ENCODE assay signal across 33 cellular contexts in genomic region chr16:84090212-84090611, GRCh38. TPM values are rescaled to one million over a fixed set of nuclear protein-coding genes. Genes with fewer than 3 reads are reported as not detected.
A peak's percentile ranks its signal among the peaks of the same experiment; 100 is the strongest.
DNase-seq lines count a peak whose midpoint lies in the region; ATAC-seq and TF ChIP-seq lines count a peak whose summit lies in the region.
"Had no signal": no experiment of that assay in that cellular context is flagged by ENCODE, and none has a peak within 500 bp of the region (broad histone marks: within the 10 kb centered on the region; RNA-seq: fewer than 3 reads in every experiment).

No MANE protein-coding gene starts in this region.

- no peak overlapping the region for H3K4me3 Mint-ChIP-seq in activated naive CD8-positive, alpha-beta T cell
- H3K4me3 Mint-ChIP-seq in activated naive CD8-positive, alpha-beta T cell treated with anti-CD3 and anti-CD28 coated beads, Interleukin-2, amount 50 U/mL, for 24 hours: no peak overlapping the region
- H3K4me3 Mint-ChIP-seq in glutamatergic neuron (ENCODE audit: unreplicated experiment) (peak overlapping the region; percentile 63), progenitor cell of endocrine pancreas (ENCODE audit: low read depth) (no peak overlapping the region)
- no peak overlapping the region for H3K4me3 Mint-ChIP-seq in CD4-positive, alpha-beta T cell
- H3K4me3 Mint-ChIP-seq: H9, mesothelial cell of epicardium, naive B cell had no signal

- H3K36me3 ChIP-seq in OCI-LY7 (ENCODE audit: insufficient read depth, low read length): peaks cover 94% of the 10 kb centered on the region
- H3K36me3 ChIP-seq: uterus had no signal

- intact Hi-C loops in OCI-LY7 (cut with micrococcal nuclease; ENCODE audit: unreplicated experiment): no loop called here
- intact Hi-C loops in CD4-positive, alpha-beta T cell (cut with DNase I, micrococcal nuclease): no loop called here

- no peaks in the 10 kb centered on the region for H3K9me3 Mint-ChIP-seq in activated naive CD8-positive, alpha-beta T cell (ENCODE audit: low read depth)
- no peaks in the 10 kb centered on the region for H3K9me3 Mint-ChIP-seq in activated naive CD8-positive, alpha-beta T cell treated with anti-CD3 and anti-CD28 coated beads, Interleukin-2, amount 50 U/mL, for 24 hours
- H3K9me3 Mint-ChIP-seq in glutamatergic neuron (ENCODE audit: unreplicated experiment): peaks cover 28% of the 10 kb centered on the region
- no peaks in the 10 kb centered on the region for H3K9me3 Mint-ChIP-seq in CD4-positive, alpha-beta T cell
- H3K9me3 Mint-ChIP-seq in progenitor cell of endocrine pancreas (ENCODE audit: low read depth): no peaks in the 10 kb centered on the region
- H3K9me3 Mint-ChIP-seq: H9, mesothelial cell of epicardium, naive B cell had no signal

- no TSS peak for BruUV-seq in OCI-LY7 (replicated peaks; lab: Mats Ljungman, UMichigan)

- peak overlapping the region; percentile 28 for H3K27ac Mint-ChIP-seq in activated naive CD8-positive, alpha-beta T cell
- no peak overlapping the region for H3K27ac Mint-ChIP-seq in activated naive CD8-positive, alpha-beta T cell treated with anti-CD3 and anti-CD28 coated beads, Interleukin-2, amount 50 U/mL, for 24 hours
- H3K27ac Mint-ChIP-seq in glutamatergic neuron (ENCODE audit: unreplicated experiment) (peak overlapping the region; percentile 88), progenitor cell of endocrine pancreas (no peak overlapping the region)
- H3K27ac Mint-ChIP-seq in CD4-positive, alpha-beta T cell: no peak overlapping the region
- H3K27ac Mint-ChIP-seq: mesothelial cell of epicardium had no signal

- peaks cover 17% of the 10 kb centered on the region for H3K36me3 Mint-ChIP-seq in activated naive CD8-positive, alpha-beta T cell
- peaks cover 66% of the 10 kb centered on the region for H3K36me3 Mint-ChIP-seq in activated naive CD8-positive, alpha-beta T cell treated with anti-CD3 and anti-CD28 coated beads, Interleukin-2, amount 50 U/mL, for 24 hours (ENCODE audit: low read depth)
- H3K36me3 Mint-ChIP-seq in glutamatergic neuron (ENCODE audit: unreplicated experiment): no peaks in the 10 kb centered on the region
- H3K36me3 Mint-ChIP-seq in CD4-positive, alpha-beta T cell (ENCODE audit: low read depth): peaks cover 93% of the 10 kb centered on the region
- peaks cover 29% of the 10 kb centered on the region for H3K36me3 Mint-ChIP-seq in progenitor cell of endocrine pancreas (ENCODE audit: insufficient read depth)

- CTCF ChIA-PET in OCI-LY7 (lab: Charles Lee; ENCODE audit: unreplicated experiment): no interaction called here
- CTCF ChIA-PET in CD4-positive, alpha-beta T cell (lab: Charles Lee): interaction anchor here (2.3 to 6.6 kb wide), 3 partner anchors 26 to 97 kb away, joined by 5 to 65 read pairs (median 14); partner anchors contain the start of genes MBTPS1 and TAF1C

- no peaks in the 10 kb centered on the region for H3K9me2 ChIP-seq in OCI-LY7 (ENCODE audit: insufficient read depth, low read length)

- H3K27me3 ChIP-seq in CD4-positive, alpha-beta T cell (ENCODE audit: control insufficient read depth, insufficient read depth, low read length): no peaks in the 10 kb centered on the region
- H3K27me3 ChIP-seq: body of pancreas, heart right ventricle, sigmoid colon, stomach, thyroid gland, uterus had no signal

- POLR2A ChIA-PET in OCI-LY7 (lab: Charles Lee): interaction anchor here (0.7 to 1.2 kb wide), 2 partner anchors 25 to 334 kb away, joined by 4 to 5 read pairs; no protein-coding TSS in a partner anchor
- POLR2A ChIA-PET in CD4-positive, alpha-beta T cell (lab: Charles Lee): interaction anchor here (3.1 kb wide), 1 partner anchor 27 kb away, joined by 13 read pairs; the partner anchor contains the start of gene MBTPS1

- no peaks in the 10 kb centered on the region for H4K20me1 ChIP-seq in OCI-LY7 (ENCODE audit: insufficient read depth, low read length)

- no peaks in the 10 kb centered on the region for H3K79me2 ChIP-seq in OCI-LY7 (ENCODE audit: insufficient read depth, low read depth, low read length)

- no peak for TF ChIP-seq CTCF in OCI-LY7 (conservative IDR thresholded peaks at IDR 0.05; ENCODE audit: low read length)
- TF ChIP-seq CTCF in glutamatergic neuron (IDR thresholded peaks at IDR 0.05; ENCODE audit: partially characterized antibody, unreplicated experiment): no peak
- TF ChIP-seq CTCF in CD4-positive, alpha-beta T cell (IDR thresholded peaks at IDR 0.05): no peak
- TF ChIP-seq CTCF in progenitor cell of endocrine pancreas (IDR thresholded peaks at IDR 0.05; ENCODE audit: unreplicated experiment): no peak

- no peaks in the 10 kb centered on the region for H3K9me3 ChIP-seq in OCI-LY7 (ENCODE audit: low read length)
- H3K9me3 ChIP-seq in CD4-positive, alpha-beta T cell (ENCODE audit: control insufficient read depth, low read length): no peaks in the 10 kb centered on the region
- H3K9me3 ChIP-seq: body of pancreas, heart right ventricle, sigmoid colon, stomach, thyroid gland, uterus had no signal

- ATAC-seq in activated naive CD8-positive, alpha-beta T cell treated with anti-CD3 and anti-CD28 coated beads, Interleukin-2, amount 50 U/mL, for 24 hours: no peak
- no peak for ATAC-seq in CD4-positive, alpha-beta T cell (ENCODE audit: poor library complexity)
- ATAC-seq in HG03097 (IDR thresholded peaks at IDR 0.05; ENCODE audit: low FRiP score, unreplicated experiment): no peak
- ATAC-seq: body of pancreas, esophagus mucosa, heart right ventricle had no signal

- no peak overlapping the region for H3K4me3 ChIP-seq in OCI-LY7 (ENCODE audit: low read depth, low read length, poor library complexity, severe bottlenecking)
- H3K4me3 ChIP-seq: body of pancreas, heart right ventricle, sigmoid colon, stomach, thyroid gland, uterus had no signal

- no peak for DNase-seq in activated naive CD8-positive, alpha-beta T cell treated with anti-CD3 and anti-CD28 coated beads, Interleukin-2, amount 50 U/mL, for 24 hours
- no peak for DNase-seq in OCI-LY7 (ENCODE audit: low spot score)
- DNase-seq in glutamatergic neuron: peak; percentile 40
- no peak for DNase-seq in CD4-positive, alpha-beta T cell
- DNase-seq in progenitor cell of endocrine pancreas (ENCODE audit: low spot score, unreplicated experiment): no peak
- DNase-seq: ACHN; activated CD4-positive, CD25-positive, alpha-beta regulatory T cell treated with anti-CD3 and anti-CD28 coated beads, Interleukin-2, amount 50 U/mL, for 72 hours; activated CD8-positive, alpha-beta memory T cell treated with anti-CD3 and anti-CD28 coated beads for 24 hours; activated effector memory CD4-positive, alpha-beta T cell treated with anti-CD3 and anti-CD28 coated beads, Interleukin-2, amount 50 U/mL, for 16 hours; activated T-cell treated with anti-CD3 and anti-CD28 coated beads for 4 hours; body of pancreas; cerebellar nuclear complex; dermis blood vessel endothelial cell; DMS79; H9; heart right ventricle; kidney glomerular epithelial cell; MV-4-11; naive B cell; sigmoid colon; stimulated activated CD4-positive, alpha-beta T cell treated with anti-CD3 and anti-CD28 coated beads, Interleukin-4, amount 100 ng/mL, for 1 hour; stomach; thyroid gland; uterus had no signal

- no peak overlapping the region for H3K4me2 ChIP-seq in OCI-LY7 (ENCODE audit: low read length)

- H3K4me1 ChIP-seq in OCI-LY7 (ENCODE audit: insufficient read depth, low read length, poor library complexity, severe bottlenecking): peaks cover 60% of the 10 kb centered on the region
- H3K4me1 ChIP-seq: body of pancreas, sigmoid colon, thyroid gland, uterus had no signal

- H3K27ac ChIP-seq in OCI-LY7 (ENCODE audit: low read depth, low read length, poor library complexity, severe bottlenecking): peak overlapping the region; percentile 66
- no peak overlapping the region for H3K27ac ChIP-seq in CD4-positive, alpha-beta T cell (ENCODE audit: low read depth, low read length)
- H3K27ac ChIP-seq: body of pancreas, sigmoid colon, stomach, thyroid gland, uterus had no signal

- H3K4me1 Mint-ChIP-seq in activated naive CD8-positive, alpha-beta T cell (ENCODE audit: low read depth): peaks cover 34% of the 10 kb centered on the region
- H3K4me1 Mint-ChIP-seq in activated naive CD8-positive, alpha-beta T cell treated with anti-CD3 and anti-CD28 coated beads, Interleukin-2, amount 50 U/mL, for 24 hours: peaks cover 41% of the 10 kb centered on the region
- H3K4me1 Mint-ChIP-seq in glutamatergic neuron (ENCODE audit: low read depth, unreplicated experiment) (peaks cover 72% of the 10 kb centered on the region), progenitor cell of endocrine pancreas (ENCODE audit: low read depth) (no peaks in the 10 kb centered on the region)
- H3K4me1 Mint-ChIP-seq in CD4-positive, alpha-beta T cell (ENCODE audit: low read depth): peaks cover 45% of the 10 kb centered on the region
- H3K4me1 Mint-ChIP-seq: H9, mesothelial cell of epicardium had no signal

- no peak overlapping the region for H2AFZ ChIP-seq in OCI-LY7 (ENCODE audit: low read length)

- no peaks in the 10 kb centered on the region for H3K27me3 Mint-ChIP-seq in activated naive CD8-positive, alpha-beta T cell
- H3K27me3 Mint-ChIP-seq in activated naive CD8-positive, alpha-beta T cell treated with anti-CD3 and anti-CD28 coated beads, Interleukin-2, amount 50 U/mL, for 24 hours: no peaks in the 10 kb centered on the region
- H3K27me3 Mint-ChIP-seq in glutamatergic neuron (ENCODE audit: unreplicated experiment) (peaks cover 21% of the 10 kb centered on the region), progenitor cell of endocrine pancreas (no peaks in the 10 kb centered on the region)
- no peaks in the 10 kb centered on the region for H3K27me3 Mint-ChIP-seq in CD4-positive, alpha-beta T cell
- H3K27me3 Mint-ChIP-seq: naive B cell had no signal

RNA-seq across cellular contexts. Expression of gene MBTPS1, which starts 26.5 kb away (rescaled TPM):
- 39.4 and 49.6 TPM in 2 replicates for total RNA-seq in OCI-LY7 (2014; rRNA removed; shearing (Covaris generic))
- total RNA-seq in OCI-LY7 (2022): 65.2 and 71.8 TPM in 2 replicates
- total RNA-seq in glutamatergic neuron (ENCODE audit: unreplicated experiment): 105 TPM
- total RNA-seq in CD4-positive, alpha-beta T cell: 100 to 1,000 TPM; 121 to 122 TPM
- 94.7 and 98.9 TPM in 2 replicates for total RNA-seq in progenitor cell of endocrine pancreas

RNA-seq across cellular contexts. Expression of gene SLC38A8, which starts 47.6 kb away (rescaled TPM):
- not detected in 2 replicates for total RNA-seq in OCI-LY7 (2014; rRNA removed; shearing (Covaris generic))
- total RNA-seq in OCI-LY7 (2022) (not detected in 2 replicates), glutamatergic neuron (ENCODE audit: unreplicated experiment) (not detected), progenitor cell of endocrine pancreas (0.24 and 0.80 TPM in 2 replicates)
- not detected for total RNA-seq in CD4-positive, alpha-beta T cell
- total RNA-seq: body of pancreas; dermis blood vessel endothelial cell; esophagus mucosa; fibroblast of villous mesenchyme; LHCN-M2; lower leg skin; mesothelial cell of epicardium; pulmonary artery endothelial cell; sigmoid colon; stomach; T-helper 2 cell treated with Interferon-gamma antibody and Interleukin-4, amounts not matched to agents 100 ng/mL and 5 ng/mL, for 36 hours; thyroid gland had no signal

RNA-seq across cellular contexts. Expression of gene HSDL1, which starts 54.8 kb away (rescaled TPM):
- total RNA-seq in OCI-LY7 (2014; rRNA removed; shearing (Covaris generic)): 15.4 and 16.3 TPM in 2 replicates
- 25.1 and 26.9 TPM in 2 replicates for total RNA-seq in OCI-LY7 (2022)
- 81.7 TPM for total RNA-seq in glutamatergic neuron (ENCODE audit: unreplicated experiment)
- 10 to 100 TPM in 1 of 2 experiments, 1 to 10 TPM in 1; 9.4 to 12.1 TPM for total RNA-seq in CD4-positive, alpha-beta T cell
- total RNA-seq in progenitor cell of endocrine pancreas: 43.8 and 47.7 TPM in 2 replicates

RNA-seq across cellular contexts. Expression of gene DNAAF1, which starts 54.9 kb away (rescaled TPM):
- 0.08 TPM in 1 of 2 replicates, not detected in the other for total RNA-seq in OCI-LY7 (2014; rRNA removed; shearing (Covaris generic))
- 0.24 and 0.34 TPM in 2 replicates for total RNA-seq in OCI-LY7 (2022)
- total RNA-seq in glutamatergic neuron (ENCODE audit: unreplicated experiment): 0.56 TPM
- total RNA-seq in CD4-positive, alpha-beta T cell: not detected
- total RNA-seq in progenitor cell of endocrine pancreas: 1.4 and 1.8 TPM in 2 replicates
- total RNA-seq: fibroblast of villous mesenchyme; H9; LHCN-M2; T-helper 2 cell treated with Interferon-gamma antibody and Interleukin-4, amounts not matched to agents 100 ng/mL and 5 ng/mL, for 36 hours had no signal

Comparison
In these comparisons a context has a peak if more than half of its experiments do, and no peak if none do; other contexts are left out.
1. H3K27ac Mint-ChIP-seq: peak in activated naive CD8-positive, alpha-beta T cell (single experiment) and glutamatergic neuron (single experiment); none in activated naive CD8-positive, alpha-beta T cell treated with anti-CD3 and anti-CD28 coated beads, Interleukin-2, amount 50 U/mL, for 24 hours (single experiment), CD4-positive, alpha-beta T cell (single experiment) and progenitor cell of endocrine pancreas (single experiment).